ENCODE assay signal across 8 cellular contexts in genomic region chr6:33289784-33290315, GRCh38. TPM values are rescaled to one million over a fixed set of nuclear protein-coding genes. Genes with fewer than 3 reads are reported as not detected.
DNase-seq lines count a peak whose midpoint lies in the region; ATAC-seq and TF ChIP-seq lines count a peak whose summit lies in the region.

No MANE protein-coding gene starts in this region.

- H3K9me3 ChIP-seq in OCI-LY7 (ENCODE audit: low read length), result no peaks in the 10 kb centered on the region
- no peaks in the 10 kb centered on the region for H3K9me3 ChIP-seq in parathyroid adenoma (ENCODE audit: control insufficient read depth, low read length)

- H3K27ac ChIP-seq in OCI-LY7 (ENCODE audit: low read depth, low read length, poor library complexity, severe bottlenecking) (peak overlapping the region; percentile 46), parathyroid adenoma (peak overlapping the region; percentile 65)

- H3K36me3 ChIP-seq in OCI-LY7 (ENCODE audit: insufficient read depth, low read length), result peaks cover 67% of the 10 kb centered on the region
- H3K36me3 ChIP-seq in parathyroid adenoma (ENCODE audit: control insufficient read depth, insufficient read depth, low read length), result no peaks in the 10 kb centered on the region

- peaks cover 31% of the 10 kb centered on the region; the same call in 1 of the 2 replicates for H3K79me2 ChIP-seq in OCI-LY7 (ENCODE audit: insufficient read depth, low read depth, low read length)
- peaks cover 18% of the 10 kb centered on the region for H3K79me2 ChIP-seq in parathyroid adenoma

- POLR2A ChIA-PET in OCI-LY7 (lab: Charles Lee), result interaction anchor here (0.9 to 3.0 kb wide), 5 partner anchors 9 to 28 kb away, joined by 3 to 19 read pairs (median 8); partner anchors contain the start of genes B3GALT4, RGL2, RPS18 and VPS52

- TF ChIP-seq CTCF in OCI-LY7 (conservative IDR thresholded peaks at IDR 0.05; ENCODE audit: low read length) (no peak), epithelial cell of proximal tubule (conservative IDR thresholded peaks at IDR 0.05; ENCODE audit: low read depth, low read length) (no peak), parathyroid adenoma (IDR thresholded peaks at IDR 0.05) (no peak)

- no peaks in the 10 kb centered on the region for H3K9me3 Mint-ChIP-seq in activated CD8-positive, alpha-beta memory T cell treated with anti-CD3 and anti-CD28 coated beads, Interleukin-2, amount 10 ng/mL, durations not matched to agents 7 days and 5 days (ENCODE audit: low read depth)

- H3K36me3 Mint-ChIP-seq in activated CD8-positive, alpha-beta memory T cell treated with anti-CD3 and anti-CD28 coated beads, Interleukin-2, amount 10 ng/mL, durations not matched to agents 7 days and 5 days, result peaks cover 26% of the 10 kb centered on the region

- H3K27ac Mint-ChIP-seq in activated CD8-positive, alpha-beta memory T cell treated with anti-CD3 and anti-CD28 coated beads, Interleukin-2, amount 10 ng/mL, durations not matched to agents 7 days and 5 days, result peak overlapping the region; percentile 89

- peaks cover 42% of the 10 kb centered on the region for H3K4me1 Mint-ChIP-seq in activated CD8-positive, alpha-beta memory T cell treated with anti-CD3 and anti-CD28 coated beads, Interleukin-2, amount 10 ng/mL, durations not matched to agents 7 days and 5 days

- BruUV-seq in OCI-LY7 (replicated peaks; lab: Mats Ljungman, UMichigan), result TSS peak; percentile 98

- H3K4me2 ChIP-seq in OCI-LY7 (ENCODE audit: low read length), result peak overlapping the region; percentile 87
- H3K4me2 ChIP-seq in parathyroid adenoma (ENCODE audit: low read length), result peak overlapping the region; percentile 82

- H3K4me3 Mint-ChIP-seq in activated CD8-positive, alpha-beta memory T cell treated with anti-CD3 and anti-CD28 coated beads, Interleukin-2, amount 10 ng/mL, durations not matched to agents 7 days and 5 days, result peak overlapping the region; percentile 89

- peak overlapping the region; percentile 41 for H3K9ac ChIP-seq in parathyroid adenoma

- CTCF ChIA-PET in activated CD8-positive, alpha-beta memory T cell treated with anti-CD3 and anti-CD28 coated beads, Interleukin-2, amount 10 ng/mL, durations not matched to agents 7 days and 5 days (lab: Charles Lee), result interaction anchor here (0.8 to 6.3 kb wide), 14 partner anchors 8 to 444 kb away, joined by 3 to 58 read pairs (median 6); partner anchors contain the start of genes B3GALT4, RGL2, RPS18 and TAPBP
- CTCF ChIA-PET in OCI-LY7 (lab: Charles Lee; ENCODE audit: unreplicated experiment), result interaction anchor here (1.6 kb wide), 1 partner anchor 10 kb away, joined by 3 read pairs; no protein-coding TSS in a partner anchor

- peak; percentile 9 for ATAC-seq in activated CD8-positive, alpha-beta memory T cell treated with anti-CD3 and anti-CD28 coated beads, Interleukin-2, amount 10 ng/mL, durations not matched to agents 7 days and 5 days
- no peak for ATAC-seq in GM19467 (IDR thresholded peaks at IDR 0.05; ENCODE audit: unreplicated experiment)

- H2AFZ ChIP-seq in OCI-LY7 (ENCODE audit: low read length) (peak overlapping the region; percentile 91; the same call in 1 of the 2 replicates), parathyroid adenoma (peak overlapping the region; percentile 59)

- H3K27me3 Mint-ChIP-seq in activated CD8-positive, alpha-beta memory T cell treated with anti-CD3 and anti-CD28 coated beads, Interleukin-2, amount 10 ng/mL, durations not matched to agents 7 days and 5 days, result no peaks in the 10 kb centered on the region

- no peaks in the 10 kb centered on the region for H3K27me3 ChIP-seq in parathyroid adenoma (ENCODE audit: control insufficient read depth, insufficient read depth, low read length)

- H3K4me1 ChIP-seq in OCI-LY7 (ENCODE audit: insufficient read depth, low read length, poor library complexity, severe bottlenecking), result peaks cover 24% of the 10 kb centered on the region
- peaks cover 11% of the 10 kb centered on the region for H3K4me1 ChIP-seq in parathyroid adenoma

- DNase-seq in activated CD8-positive, alpha-beta memory T cell treated with anti-CD3 and anti-CD28 coated beads, Interleukin-2, amount 10 ng/mL, durations not matched to agents 7 days and 5 days, result no peak
- DNase-seq in activated CD8-positive, alpha-beta memory T cell treated with anti-CD3 and anti-CD28 coated beads for 24 hours, result no peak
- DNase-seq in OCI-LY7 (ENCODE audit: low spot score), result peak; percentile 21
- DNase-seq in epithelial cell of proximal tubule (ENCODE audit: low read depth), result no peak
- no peak for DNase-seq in middle frontal gyrus (ENCODE audit: extremely low spot score, low spot score)
- no peak for DNase-seq in NCI-H345 treated with DMSO at 0.1 percent for 48 hours (lab: John Stamatoyannopoulos, UW; ENCODE audit: unreplicated experiment)

- H3K9me2 ChIP-seq in OCI-LY7 (ENCODE audit: insufficient read depth, low read length), result no peaks in the 10 kb centered on the region

- intact Hi-C loops in OCI-LY7 (cut with micrococcal nuclease; ENCODE audit: unreplicated experiment), result no loop called here

- H4K20me1 ChIP-seq in OCI-LY7 (ENCODE audit: insufficient read depth, low read length), result no peaks in the 10 kb centered on the region

- peak overlapping the region; percentile 86 for H3K4me3 ChIP-seq in OCI-LY7 (ENCODE audit: low read depth, low read length, poor library complexity, severe bottlenecking)
- H3K4me3 ChIP-seq in epithelial cell of proximal tubule (ENCODE audit: low read depth, low read length), result peak overlapping the region; percentile 81
- H3K4me3 ChIP-seq in parathyroid adenoma (ENCODE audit: low read depth, low read length), result peak overlapping the region; percentile 83

RNA-seq across cellular contexts. Expression of gene PFDN6, which starts 0.4 kb away (rescaled TPM):
- total RNA-seq in activated CD8-positive, alpha-beta memory T cell treated with anti-CD3 and anti-CD28 coated beads, Interleukin-2, amount 10 ng/mL, durations not matched to agents 7 days and 5 days, result 10 to 100 TPM; 67.8 to 90.3 TPM
- 72.5 and 112 TPM in 2 replicates for total RNA-seq in OCI-LY7 (2014; rRNA removed; shearing (Covaris generic))
- 65.4 and 90.6 TPM in 2 replicates for total RNA-seq in OCI-LY7 (2022)
- total RNA-seq in epithelial cell of proximal tubule, result 55.8 and 69.3 TPM in 2 replicates

RNA-seq across cellular contexts. Expression of gene WDR46, which starts 0.8 kb away (rescaled TPM):
- total RNA-seq in activated CD8-positive, alpha-beta memory T cell treated with anti-CD3 and anti-CD28 coated beads, Interleukin-2, amount 10 ng/mL, durations not matched to agents 7 days and 5 days, result 10 to 100 TPM; 61.5 to 78.4 TPM
- 127 and 129 TPM in 2 replicates for total RNA-seq in OCI-LY7 (2014; rRNA removed; shearing (Covaris generic))
- total RNA-seq in OCI-LY7 (2022), result 71.4 and 83.3 TPM in 2 replicates
- total RNA-seq in epithelial cell of proximal tubule, result 67.9 and 116 TPM in 2 replicates

RNA-seq across cellular contexts. Expression of gene RGL2, which starts 8.9 kb away (rescaled TPM):
- total RNA-seq in activated CD8-positive, alpha-beta memory T cell treated with anti-CD3 and anti-CD28 coated beads, Interleukin-2, amount 10 ng/mL, durations not matched to agents 7 days and 5 days, result 10 to 100 TPM; 34.7 to 49.9 TPM
- 27.2 and 27.3 TPM in 2 replicates for total RNA-seq in OCI-LY7 (2014; rRNA removed; shearing (Covaris generic))
- total RNA-seq in OCI-LY7 (2022) (67.1 and 67.6 TPM in 2 replicates), epithelial cell of proximal tubule (34.0 and 46.8 TPM in 2 replicates)

RNA-seq across cellular contexts. Expression of gene B3GALT4, which starts 12.9 kb away (rescaled TPM):
- total RNA-seq in activated CD8-positive, alpha-beta memory T cell treated with anti-CD3 and anti-CD28 coated beads, Interleukin-2, amount 10 ng/mL, durations not matched to agents 7 days and 5 days, result 10 to 100 TPM; 14.0 to 20.5 TPM
- 13.1 and 14.2 TPM in 2 replicates for total RNA-seq in OCI-LY7 (2014; rRNA removed; shearing (Covaris generic))
- 14.1 and 17.3 TPM in 2 replicates for total RNA-seq in OCI-LY7 (2022)
- 4.6 and 7.0 TPM in 2 replicates for total RNA-seq in epithelial cell of proximal tubule

RNA-seq across cellular contexts. Expression of gene RPS18, which starts 18.0 kb away (rescaled TPM):
- total RNA-seq in activated CD8-positive, alpha-beta memory T cell treated with anti-CD3 and anti-CD28 coated beads, Interleukin-2, amount 10 ng/mL, durations not matched to agents 7 days and 5 days, result 1,000 to 10,000 TPM; 2,808 to 3,161 TPM
- total RNA-seq in OCI-LY7 (2014; rRNA removed; shearing (Covaris generic)), result 7,191 and 8,620 TPM in 2 replicates
- total RNA-seq in OCI-LY7 (2022) (4,034 and 4,317 TPM in 2 replicates), epithelial cell of proximal tubule (2,737 and 3,799 TPM in 2 replicates)
